ENCODE assay signal across 9 cellular contexts in genomic region chr12:22409071-22409951, GRCh38.
A peak's percentile ranks its signal among the peaks of the same experiment; 100 is the strongest.
DNase-seq lines count a peak whose midpoint lies in the region; ATAC-seq and TF ChIP-seq lines count a peak whose summit lies in the region.
"Had no signal": no experiment of that assay in that cellular context is flagged by ENCODE, and none has a peak within 500 bp of the region (broad histone marks: within the 10 kb centered on the region; RNA-seq: fewer than 3 reads in every experiment).

No MANE protein-coding gene starts in this region.

- no peak for DNase-seq in right atrium auricular region (ENCODE audit: low spot score)
- no peak for DNase-seq in Right ventricle myocardium inferior (ENCODE audit: missing footprints)
- DNase-seq in activated T-cell treated with anti-CD3 and anti-CD28 coated beads, Interleukin-2, amount 50 U/mL, for 72 hours = peak; percentile 53 to 58
- DNase-seq in Kasumi-1 (lab: John Stamatoyannopoulos, UW) = no peak
- no peak for DNase-seq in RKO (ENCODE audit: low spot score)
- DNase-seq in glutamatergic neuron = no peak
- DNase-seq: DND-41 had no signal

- H3K36me3 ChIP-seq in right atrium auricular region (no peaks in the 10 kb centered on the region), neural cell (ENCODE audit: insufficient read depth, low read length) (no peaks in the 10 kb centered on the region)

- no peak overlapping the region for H2AFZ ChIP-seq in neural cell (ENCODE audit: low read depth, low read length)

- H3K4me1 Mint-ChIP-seq in activated T-cell treated with anti-CD3 and anti-CD28 coated beads, Interleukin-2, amount 50 U/mL, for 72 hours (ENCODE audit: low read depth) = peaks cover 17% of the 10 kb centered on the region
- no peaks in the 10 kb centered on the region for H3K4me1 Mint-ChIP-seq in glutamatergic neuron (ENCODE audit: low read depth, unreplicated experiment)

- no peaks in the 10 kb centered on the region for H4K20me1 ChIP-seq in neural cell (ENCODE audit: insufficient read depth)

- TF ChIP-seq CTCF in right atrium auricular region (IDR thresholded peaks at IDR 0.05) (no peak), neural cell (IDR thresholded peaks at IDR 0.05; ENCODE audit: poor library complexity, severe bottlenecking) (no peak), glutamatergic neuron (IDR thresholded peaks at IDR 0.05; ENCODE audit: partially characterized antibody, unreplicated experiment) (no peak)

- peak overlapping the region; percentile 28 for H3K4me2 ChIP-seq in neural cell (ENCODE audit: low read length)

- H3K27me3 Mint-ChIP-seq in activated T-cell treated with anti-CD3 and anti-CD28 coated beads, Interleukin-2, amount 50 U/mL, for 72 hours (ENCODE audit: low read depth) = no peaks in the 10 kb centered on the region
- H3K27me3 Mint-ChIP-seq in glutamatergic neuron (ENCODE audit: unreplicated experiment) = no peaks in the 10 kb centered on the region

- no peaks in the 10 kb centered on the region for H3F3A ChIP-seq in neural cell (ENCODE audit: insufficient read depth, low read length, poor library complexity, severe bottlenecking)

- no peak for TF ChIP-seq RAD21 in neural cell (conservative IDR thresholded peaks at IDR 0.05)

- no peaks in the 10 kb centered on the region for H3K9me2 ChIP-seq in neural cell (ENCODE audit: insufficient read depth, low read length)

- ATAC-seq in Right ventricle myocardium inferior (no peak), HG03097 (IDR thresholded peaks at IDR 0.05; ENCODE audit: low FRiP score, unreplicated experiment) (peak; percentile 94)
- peak; percentile 92 to 96 for ATAC-seq in activated T-cell treated with anti-CD3 and anti-CD28 coated beads, Interleukin-2, amount 50 U/mL, for 72 hours (replicated peaks in 1 of 2)

- H3K4me3 ChIP-seq in right atrium auricular region = no peak overlapping the region
- no peak overlapping the region for H3K4me3 ChIP-seq in neural cell (ENCODE audit: low read length)

- peaks cover 0 to 8% of the 10 kb centered on the region in 2 donors for H3K4me1 ChIP-seq in right atrium auricular region

- TF ChIP-seq EP300 in neural cell (conservative IDR thresholded peaks at IDR 0.05; ENCODE audit: poor library complexity, severe bottlenecking) = peak; percentile 51

- intact Hi-C loops in Right ventricle myocardium inferior (cut with DNase I) = no loop called here

- H3K27me3 ChIP-seq in right atrium auricular region (no peaks in the 10 kb centered on the region), neural cell (ENCODE audit: insufficient read depth, low read depth, low read length) (no peaks in the 10 kb centered on the region)

- H3K4me3 Mint-ChIP-seq in activated T-cell treated with anti-CD3 and anti-CD28 coated beads, Interleukin-2, amount 50 U/mL, for 72 hours = peak overlapping the region; percentile 71 to 75
- H3K4me3 Mint-ChIP-seq in glutamatergic neuron (ENCODE audit: unreplicated experiment) = no peak overlapping the region

- H3K9ac ChIP-seq in neural cell (ENCODE audit: low read length) = no peak overlapping the region

- peaks cover 3 to 5% of the 10 kb centered on the region in 2 donors for H3K36me3 Mint-ChIP-seq in activated T-cell treated with anti-CD3 and anti-CD28 coated beads, Interleukin-2, amount 50 U/mL, for 72 hours (ENCODE audit: insufficient read depth in 2 of 2)
- H3K36me3 Mint-ChIP-seq in glutamatergic neuron (ENCODE audit: unreplicated experiment) = no peaks in the 10 kb centered on the region

- H3K79me2 ChIP-seq in neural cell (replicated peaks; ENCODE audit: insufficient read depth, low read length) = no peaks in the 10 kb centered on the region

- peak overlapping the region; percentile 90 for H3K27ac Mint-ChIP-seq in activated T-cell treated with anti-CD3 and anti-CD28 coated beads, Interleukin-2, amount 50 U/mL, for 72 hours
- H3K27ac Mint-ChIP-seq in glutamatergic neuron (ENCODE audit: unreplicated experiment) = no peak overlapping the region

- H3K27ac ChIP-seq in right atrium auricular region (peak overlapping the region; percentile 50 to 58), neural cell (ENCODE audit: low read length) (no peak overlapping the region)

- H3K9me3 Mint-ChIP-seq in activated T-cell treated with anti-CD3 and anti-CD28 coated beads, Interleukin-2, amount 50 U/mL, for 72 hours = no peaks in the 10 kb centered on the region
- H3K9me3 Mint-ChIP-seq in glutamatergic neuron (ENCODE audit: unreplicated experiment) = no peaks in the 10 kb centered on the region

- H3K9me3 ChIP-seq in right atrium auricular region = no peaks in the 10 kb centered on the region
- H3K9me3 ChIP-seq in neural cell (ENCODE audit: low read length) = no peaks in the 10 kb centered on the region

TF ChIP-seq in neural cell, 6 proteins besides CTCF, POLR2A, EP300 and RAD21:
- TF ChIP-seq POLR2AphosphoS5 (IDR thresholded peaks at IDR 0.05) (peak; percentile 51), MXI1 (conservative IDR thresholded peaks at IDR 0.05; ENCODE audit: poor library complexity, severe bottlenecking) (no peak)

Comparison
In these comparisons a context has a peak if more than half of its experiments do, and no peak if none do; other contexts are left out.
1. DNase-seq: peak in activated T-cell treated with anti-CD3 and anti-CD28 coated beads, Interleukin-2, amount 50 U/mL, for 72 hours (2 of 2); none in right atrium auricular region (single experiment), Right ventricle myocardium inferior (single experiment), Kasumi-1 (0 of 2), RKO (single experiment) and glutamatergic neuron (single experiment).